ENCODE assay signal across 15 cellular contexts in genomic region chrX:10612215-10612614, GRCh38. TPM values are rescaled to one million over a fixed set of nuclear protein-coding genes. Genes with fewer than 3 reads are reported as not detected.
DNase-seq lines count a peak whose midpoint lies in the region; ATAC-seq and TF ChIP-seq lines count a peak whose summit lies in the region.
"Had no signal": no experiment of that assay in that cellular context is flagged by ENCODE, and none has a peak within 500 bp of the region (broad histone marks: within the 10 kb centered on the region; RNA-seq: fewer than 3 reads in every experiment).

No MANE protein-coding gene starts in this region.

- no peaks in the 10 kb centered on the region for H3K9me3 Mint-ChIP-seq in nephron
- no peaks in the 10 kb centered on the region for H3K9me3 Mint-ChIP-seq in activated T-cell treated with anti-CD3 and anti-CD28 coated beads, Interleukin-2, amount 50 U/mL, for 4 hours
- H3K9me3 Mint-ChIP-seq: activated T-helper 17 cell treated with anti-CD3 and anti-CD28 coated beads, Interleukin-2, amount 50 U/mL, for 72 hours; T-cell had no signal

- peak overlapping the region; percentile 79 to 84 (median 80) for H3K27ac Mint-ChIP-seq in nephron
- H3K27ac Mint-ChIP-seq: activated T-helper 17 cell treated with anti-CD3 and anti-CD28 coated beads, Interleukin-2, amount 50 U/mL, for 72 hours; naive thymus-derived CD8-positive, alpha-beta T cell; T-cell had no signal

- DNase-seq in AG10803 (ENCODE audit: low read depth) (peak; percentile 61), PC-9 (no peak), esophagus squamous epithelium (lab: John Stamatoyannopoulos, UW) (no peak), GM19238 (ENCODE audit: insufficient read length, low spot score) (no peak)
- DNase-seq in stimulated activated CD4-positive, alpha-beta T cell treated with anti-CD3 and anti-CD28 coated beads, Interleukin-2, amount 100 ng/mL, for 48 hours: no peak
- DNase-seq in activated T-cell treated with anti-CD3 and anti-CD28 coated beads, Interleukin-2, amount 50 U/mL, for 4 hours: no peak
- DNase-seq: activated CD4-positive, alpha-beta T cell treated with anti-CD3 and anti-CD28 coated beads for 4 hours; DND-41; naive thymus-derived CD8-positive, alpha-beta T cell; T-cell; upper lobe of right lung had no signal

- CTCF ChIA-PET in PC-9 (lab: Charles Lee): no interaction called here

- H3F3A ChIP-seq in PC-9 (ENCODE audit: insufficient read depth, low read depth): peaks cover 17% of the 10 kb centered on the region

- H3K4me2 ChIP-seq in PC-9: peak overlapping the region; percentile 23

- H3K27me3 ChIP-seq in PC-9 (ENCODE audit: insufficient read depth, low read depth) (no peaks in the 10 kb centered on the region), esophagus squamous epithelium (no peaks in the 10 kb centered on the region)
- H3K27me3 ChIP-seq: upper lobe of right lung had no signal

- peaks cover 94% of the 10 kb centered on the region for H3K79me2 ChIP-seq in PC-9 (ENCODE audit: low read depth)

- H3K4me1 Mint-ChIP-seq in nephron: peaks cover 60% of the 10 kb centered on the region
- H3K4me1 Mint-ChIP-seq in activated T-cell treated with anti-CD3 and anti-CD28 coated beads, Interleukin-2, amount 50 U/mL, for 4 hours (ENCODE audit: low read depth): no peaks in the 10 kb centered on the region
- H3K4me1 Mint-ChIP-seq: activated T-helper 17 cell treated with anti-CD3 and anti-CD28 coated beads, Interleukin-2, amount 50 U/mL, for 72 hours; T-cell had no signal

- H3K4me3 ChIP-seq in AG10803 (ENCODE audit: low read length): no peak overlapping the region
- no peak overlapping the region for H3K4me3 ChIP-seq in PC-9
- H3K4me3 ChIP-seq in esophagus squamous epithelium: no peak overlapping the region
- H3K4me3 ChIP-seq: upper lobe of right lung had no signal

- 23 to 41% methylated on average over 4 of the region's 4 CpGs for WGBS in esophagus squamous epithelium, 2 donors

- H3K27ac ChIP-seq in PC-9 (no peak overlapping the region), esophagus squamous epithelium (peak overlapping the region in 3 of 4 donors; percentile 14 to 52 (median 48))
- H3K27ac ChIP-seq: HL-60, upper lobe of right lung had no signal

- TF ChIP-seq CTCF in AG10803 (conservative IDR thresholded peaks at IDR 0.05; ENCODE audit: low read length) (no peak), PC-9 (conservative IDR thresholded peaks at IDR 0.05) (no peak), esophagus squamous epithelium (IDR thresholded peaks at IDR 0.05) (no peak), nephron (IDR thresholded peaks at IDR 0.05; ENCODE audit: unreplicated experiment in 3 of 3) (no peak)

- H3K27me3 Mint-ChIP-seq in nephron (ENCODE audit: low read depth): no peaks in the 10 kb centered on the region
- peaks cover 10% of the 10 kb centered on the region for H3K27me3 Mint-ChIP-seq in activated T-cell treated with anti-CD3 and anti-CD28 coated beads, Interleukin-2, amount 50 U/mL, for 4 hours (ENCODE audit: low read depth)

- no peak overlapping the region for H2AFZ ChIP-seq in PC-9

- no peaks in the 10 kb centered on the region for H3K9me3 ChIP-seq in PC-9 (ENCODE audit: insufficient read depth, low read depth)
- H3K9me3 ChIP-seq in esophagus squamous epithelium: no peaks in the 10 kb centered on the region
- H3K9me3 ChIP-seq: upper lobe of right lung had no signal

- H3K9me2 ChIP-seq in PC-9 (ENCODE audit: insufficient read depth): no peaks in the 10 kb centered on the region

- peaks cover 33% of the 10 kb centered on the region for H3K4me1 ChIP-seq in PC-9 (replicated peaks; ENCODE audit: insufficient read depth)
- H3K4me1 ChIP-seq in esophagus squamous epithelium: peaks cover 0 to 65% (median 4%) of the 10 kb centered on the region in 3 donors
- H3K4me1 ChIP-seq: upper lobe of right lung had no signal

- no peaks in the 10 kb centered on the region for H3K36me3 ChIP-seq in PC-9 (ENCODE audit: low read depth)
- no peaks in the 10 kb centered on the region for H3K36me3 ChIP-seq in esophagus squamous epithelium
- H3K36me3 ChIP-seq: upper lobe of right lung had no signal

- no peaks in the 10 kb centered on the region for H4K20me1 ChIP-seq in PC-9 (ENCODE audit: insufficient read depth)

- intact Hi-C loops in PC-9 (cut with micrococcal nuclease; ENCODE audit: unreplicated experiment): loop anchor here (10.0 kb wide), 1 partner anchor 143 kb away; no protein-coding TSS in a partner anchor
- intact Hi-C loops in esophagus squamous epithelium (cut with DNase I): no loop called here

- peak overlapping the region in 1 of 3 experiments; percentile 7 for H3K4me3 Mint-ChIP-seq in nephron
- H3K4me3 Mint-ChIP-seq in activated T-cell treated with anti-CD3 and anti-CD28 coated beads, Interleukin-2, amount 50 U/mL, for 4 hours: no peak overlapping the region
- H3K4me3 Mint-ChIP-seq: activated T-helper 17 cell treated with anti-CD3 and anti-CD28 coated beads, Interleukin-2, amount 50 U/mL, for 72 hours; naive thymus-derived CD8-positive, alpha-beta T cell; T-cell had no signal

- ATAC-seq in activated T-cell treated with anti-CD3 and anti-CD28 coated beads, Interleukin-2, amount 50 U/mL, for 4 hours: no peak
- no peak for ATAC-seq in HG02885 (IDR thresholded peaks at IDR 0.05; ENCODE audit: poor library complexity, unreplicated experiment)
- ATAC-seq: activated T-helper 17 cell treated with anti-CD3 and anti-CD28 coated beads, Interleukin-2, amount 50 U/mL, for 72 hours; naive thymus-derived CD8-positive, alpha-beta T cell; T-cell; upper lobe of right lung had no signal

- no TSS peak for BruUV-seq in PC-9 (replicated peaks; lab: Mats Ljungman, UMichigan)

- POLR2A ChIA-PET in PC-9 (lab: Charles Lee; ENCODE audit: unreplicated experiment): no interaction called here

- H3K36me3 Mint-ChIP-seq in nephron (ENCODE audit: low read depth): no peaks in the 10 kb centered on the region
- H3K36me3 Mint-ChIP-seq in activated T-cell treated with anti-CD3 and anti-CD28 coated beads, Interleukin-2, amount 50 U/mL, for 4 hours (ENCODE audit: insufficient read depth): no peaks in the 10 kb centered on the region
- H3K36me3 Mint-ChIP-seq: T-cell had no signal

- no peak for TF ChIP-seq POLR2A in esophagus squamous epithelium (IDR thresholded peaks at IDR 0.05)

RNA-seq across cellular contexts. Expression of gene MID1, which starts 8.2 kb away (rescaled TPM):
- 57.0 and 79.5 TPM in 2 replicates for total RNA-seq in PC-9 (2021)
- 10 to 100 TPM in 3 of 4 donors, 1 to 10 TPM in 1; 9.9 to 18.5 (median 14.7) TPM for total RNA-seq in esophagus squamous epithelium
- under 1 TPM; 0.16 to 0.25 (median 0.24) TPM for total RNA-seq in activated T-cell treated with anti-CD3 and anti-CD28 coated beads, Interleukin-2, amount 50 U/mL, for 4 hours

Comparison
In these comparisons a context has a peak if more than half of its experiments do, and no peak if none do; other contexts are left out.
1. RNA of gene MID1, which starts 8.2 kb away (total RNA-seq): 57.0 to 79.5 TPM in PC-9 and 9.9 to 18.5 TPM in esophagus squamous epithelium; 0.16 to 0.25 TPM in activated T-cell treated with anti-CD3 and anti-CD28 coated beads, Interleukin-2, amount 50 U/mL, for 4 hours; every median in the first group is over 4 times any median in the second.